ENCODE assay signal across 10 cellular contexts in the genomic region with DNA sequence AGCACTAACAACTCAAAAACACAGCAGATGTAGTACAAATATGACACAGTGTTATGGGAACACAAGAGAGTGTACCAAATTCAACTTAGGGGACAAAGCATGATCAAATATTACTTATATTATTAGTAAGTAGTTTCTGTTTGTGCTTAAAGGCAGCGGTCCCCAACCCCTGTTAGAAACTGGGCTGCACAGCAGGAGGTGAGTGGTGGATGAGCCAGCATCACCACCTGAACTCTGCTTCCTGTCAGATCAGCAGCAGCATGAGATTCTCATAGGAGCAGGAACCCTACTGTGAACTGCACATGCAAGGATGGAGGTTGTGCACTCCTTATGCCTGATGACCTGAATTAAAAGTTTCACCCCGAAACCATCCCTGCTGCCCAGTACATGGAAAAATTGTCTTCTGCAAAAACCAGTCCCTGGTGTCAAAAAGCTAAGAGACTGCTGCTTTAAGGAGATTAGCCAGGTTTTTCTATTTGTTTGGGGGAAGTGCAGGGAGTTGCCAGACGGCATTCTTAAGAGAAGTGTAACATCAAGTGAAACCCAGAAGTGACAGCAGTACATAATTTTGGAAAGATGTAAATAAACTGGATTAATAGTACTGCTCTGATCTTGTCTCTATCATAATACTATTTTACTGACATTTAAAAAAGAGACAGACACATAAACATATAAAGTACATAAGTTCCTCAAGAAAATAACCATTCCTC. TPM values are rescaled to one million over a fixed set of nuclear protein-coding genes. Genes with fewer than 3 reads are reported as not detected.
DNase-seq lines count a peak whose midpoint lies in the region; ATAC-seq and TF ChIP-seq lines count a peak whose summit lies in the region.
"Had no signal": no experiment of that assay in that cellular context is flagged by ENCODE, and none has a peak within 500 bp of the region (broad histone marks: within the 10 kb centered on the region; RNA-seq: fewer than 3 reads in every experiment).

No MANE protein-coding gene starts in this region.

- WGBS in body of pancreas, 2 donors = 76 to 92% methylated on average over 3 of the region's 3 CpGs

- TF ChIP-seq CTCF in body of pancreas (IDR thresholded peaks at IDR 0.05) = no peak
- no peak for TF ChIP-seq CTCF in breast epithelium (IDR thresholded peaks at IDR 0.05)

- peaks cover 0 to 17% of the 10 kb centered on the region in 2 donors for H3K36me3 ChIP-seq in body of pancreas (replicated peaks in 1 of 2; ENCODE audit: insufficient read depth in 1 of 2, low read depth in 2 of 2)
- H3K36me3 ChIP-seq in breast epithelium = peaks cover 15% of the 10 kb centered on the region

- no peak overlapping the region for H3K4me3 Mint-ChIP-seq in activated naive CD4-positive, alpha-beta T cell treated with anti-CD3 and anti-CD28 coated beads, Interleukin-2, amount 50 U/mL, for 24 hours

- H3K9me3 ChIP-seq in body of pancreas (no peaks in the 10 kb centered on the region), breast epithelium (no peaks in the 10 kb centered on the region)

- H3K27ac Mint-ChIP-seq in activated naive CD4-positive, alpha-beta T cell treated with anti-CD3 and anti-CD28 coated beads, Interleukin-2, amount 50 U/mL, for 24 hours = peak overlapping the region; percentile 4

- H3K4me3 ChIP-seq in body of pancreas (no peak overlapping the region), breast epithelium (no peak overlapping the region)
- H3K4me3 ChIP-seq: skin epidermis had no signal

- ATAC-seq in GM19023 (IDR thresholded peaks at IDR 0.05; ENCODE audit: unreplicated experiment) (peak; percentile 57), HG03175 (IDR thresholded peaks at IDR 0.05; ENCODE audit: unreplicated experiment) (peak; percentile 47), body of pancreas (no peak)

- H3K36me3 Mint-ChIP-seq in activated naive CD4-positive, alpha-beta T cell treated with anti-CD3 and anti-CD28 coated beads, Interleukin-2, amount 50 U/mL, for 24 hours = peaks cover 17% of the 10 kb centered on the region

- no peaks in the 10 kb centered on the region for H3K27me3 Mint-ChIP-seq in activated naive CD4-positive, alpha-beta T cell treated with anti-CD3 and anti-CD28 coated beads, Interleukin-2, amount 50 U/mL, for 24 hours

- peaks cover 44% of the 10 kb centered on the region for H3K4me1 Mint-ChIP-seq in activated naive CD4-positive, alpha-beta T cell treated with anti-CD3 and anti-CD28 coated beads, Interleukin-2, amount 50 U/mL, for 24 hours

- H3K27ac ChIP-seq in body of pancreas = no peak overlapping the region
- no peak overlapping the region for H3K27ac ChIP-seq in breast epithelium
- H3K27ac ChIP-seq: skin epidermis had no signal

- H3K4me1 ChIP-seq in body of pancreas = no peaks in the 10 kb centered on the region
- no peaks in the 10 kb centered on the region for H3K4me1 ChIP-seq in breast epithelium

- no peaks in the 10 kb centered on the region for H3K9me3 Mint-ChIP-seq in activated naive CD4-positive, alpha-beta T cell treated with anti-CD3 and anti-CD28 coated beads, Interleukin-2, amount 50 U/mL, for 24 hours

- intact Hi-C loops in body of pancreas (cut with DNase I) (no loop called here), breast epithelium (cut with DNase I; ENCODE audit: low total_unique reads) (no loop called here)

- no peaks in the 10 kb centered on the region for H3K27me3 ChIP-seq in body of pancreas
- no peaks in the 10 kb centered on the region for H3K27me3 ChIP-seq in breast epithelium

- no peak for TF ChIP-seq POLR2A in body of pancreas (IDR thresholded peaks at IDR 0.05)
- no peak for TF ChIP-seq POLR2A in breast epithelium (IDR thresholded peaks at IDR 0.05)

- DNase-seq in ELR (ENCODE audit: low read depth) = peak; percentile 14
- DNase-seq in body of pancreas = no peak
- no peak for DNase-seq in breast epithelium (ENCODE audit: low spot score in 2 of 2)
- no peak for DNase-seq in occipital lobe (lab: John Stamatoyannopoulos, UW)
- no peak for DNase-seq in NCI-H510A (lab: John Stamatoyannopoulos, UW)
- DNase-seq: NCI-H2029 had no signal

RNA-seq across cellular contexts. Expression of a gene that starts 26.7 kb away (rescaled TPM):
- total RNA-seq in body of pancreas = 1 to 10 TPM; 4.0 to 9.3 TPM
- 10 to 100 TPM; 27.5 to 33.3 (median 29.7) TPM for total RNA-seq in breast epithelium
- total RNA-seq in occipital lobe = 70.7 TPM
